8 cellular contexts compared by ENCODE assay signal in genomic region chr15:74365619-74366445, GRCh38. TPM values are rescaled to one million over a fixed set of nuclear protein-coding genes. Genes with fewer than 3 reads are reported as not detected.
A peak's percentile ranks its signal among the peaks of the same experiment; 100 is the strongest.
DNase-seq lines count a peak whose midpoint lies in the region; ATAC-seq and TF ChIP-seq lines count a peak whose summit lies in the region.

No MANE protein-coding gene starts in this region.

- peak overlapping the region; percentile 45 for H2BK15ac ChIP-seq in neuronal stem cell (ENCODE audit: low read length)

- CTCF ChIA-PET in activated CD4-positive, alpha-beta memory T cell treated with anti-CD3 and anti-CD28 coated beads, Interleukin-2, amount 10 ng/mL, durations not matched to agents 7 days and 5 days (lab: Charles Lee), result interaction anchor here (0.6 to 1.9 kb wide), 3 partner anchors 10 to 403 kb away, joined by 4 to 6 read pairs (median 5); no protein-coding TSS in a partner anchor

- no peak overlapping the region for H4K91ac ChIP-seq in neuronal stem cell (ENCODE audit: low read depth, low read length, poor library complexity)

- no peak overlapping the region for H3K27ac ChIP-seq in neuronal stem cell (replicated peaks; ENCODE audit: low read length)

- no peak overlapping the region for H2BK12ac ChIP-seq in neuronal stem cell (ENCODE audit: low read length)

- H3K36me3 ChIP-seq in neuronal stem cell (replicated peaks in 1 of 2; ENCODE audit: control insufficient read depth in 2 of 2, insufficient read depth in 2 of 2, low read length in 2 of 2), result no peaks in the 10 kb centered on the region

- H2BK5ac ChIP-seq in neuronal stem cell (ENCODE audit: low read length), result no peak overlapping the region

- POLR2A ChIA-PET in activated CD4-positive, alpha-beta memory T cell treated with anti-CD3 and anti-CD28 coated beads, Interleukin-2, amount 10 ng/mL, durations not matched to agents 7 days and 5 days (lab: Charles Lee), result interaction anchor here (0.7 kb wide), 1 partner anchor 119 kb away, joined by 4 read pairs; no protein-coding TSS in a partner anchor

- peak overlapping the region; percentile 86 for H3K4me2 ChIP-seq in neuronal stem cell (ENCODE audit: insufficient read depth, low read length, poor library complexity, severe bottlenecking)

- H3K4me1 Mint-ChIP-seq in activated CD4-positive, alpha-beta memory T cell treated with anti-CD3 and anti-CD28 coated beads, Interleukin-2, amount 10 ng/mL, durations not matched to agents 7 days and 5 days, result peaks cover 5% of the 10 kb centered on the region

- H3K14ac ChIP-seq in neuronal stem cell (ENCODE audit: low read length), result peak overlapping the region; percentile 21

- no peaks in the 10 kb centered on the region for H3K36me3 Mint-ChIP-seq in activated CD4-positive, alpha-beta memory T cell treated with anti-CD3 and anti-CD28 coated beads, Interleukin-2, amount 10 ng/mL, durations not matched to agents 7 days and 5 days (ENCODE audit: low read depth)

- peaks cover 77% of the 10 kb centered on the region for H3K27me3 Mint-ChIP-seq in activated CD4-positive, alpha-beta memory T cell treated with anti-CD3 and anti-CD28 coated beads, Interleukin-2, amount 10 ng/mL, durations not matched to agents 7 days and 5 days

- peak overlapping the region; percentile 49 for H3K23ac ChIP-seq in neuronal stem cell (ENCODE audit: low read depth, low read length, poor library complexity)

- peaks cover 0 to 85% (median 20%) of the 10 kb centered on the region in 3 experiments for H3K27me3 ChIP-seq in neuronal stem cell (ENCODE audit: control insufficient read depth in 3 of 3, insufficient read depth in 3 of 3, low read depth in 1 of 3, low read length in 3 of 3)

- no peak for TF ChIP-seq POLR2A in GM18505 (IDR thresholded peaks at IDR 0.05; ENCODE audit: borderline replicate concordance, extremely low read depth, insufficient read depth, insufficient read length)

- no peak overlapping the region for H2AK5ac ChIP-seq in neuronal stem cell (ENCODE audit: low read depth, low read length)

- no peak for ATAC-seq in GM18505 (IDR thresholded peaks at IDR 0.05; ENCODE audit: unreplicated experiment)

- H3K4me3 Mint-ChIP-seq in activated CD4-positive, alpha-beta memory T cell treated with anti-CD3 and anti-CD28 coated beads, Interleukin-2, amount 10 ng/mL, durations not matched to agents 7 days and 5 days, result peak overlapping the region; percentile 29

- WGBS in neuronal stem cell (ENCODE audit: extremely low coverage in 2 of 2, insufficient read length in 2 of 2, insufficient replicate concordance in 1 of 2), 2 donors, result no CpG with 5 or more reads among the region's 75 CpGs

- peak overlapping the region; percentile 88 for H3K9ac ChIP-seq in neuronal stem cell (ENCODE audit: low read depth, low read length, poor library complexity)

- H3K4me3 ChIP-seq in neuronal stem cell (ENCODE audit: low read length in 2 of 2), result peak overlapping the region; percentile 36 to 76

- DNase-seq in ELR (ENCODE audit: low read depth), result peak; percentile 69
- no peak for DNase-seq in activated CD4-positive, alpha-beta memory T cell treated with anti-CD3 and anti-CD28 coated beads, Interleukin-2, amount 10 ng/mL, durations not matched to agents 7 days and 5 days
- DNase-seq in glomerular visceral epithelial cell (ENCODE audit: extremely low spot score), result peak; percentile 54
- peak; percentile 44 for DNase-seq in neuronal stem cell (ENCODE audit: low spot score)
- DNase-seq in NCI-H1436 treated with DMSO at 0.1 percent for 48 hours (lab: John Stamatoyannopoulos, UW), result no peak
- DNase-seq in NCI-H345 (lab: John Stamatoyannopoulos, UW), result no peak
- DNase-seq in NCI-H69 (lab: John Stamatoyannopoulos, UW), result no peak

- H2BK120ac ChIP-seq in neuronal stem cell (ENCODE audit: low read depth, low read length), result peak overlapping the region; percentile 47

- no peak overlapping the region for H4K8ac ChIP-seq in neuronal stem cell (ENCODE audit: low read depth, low read length)

- H3K9me3 Mint-ChIP-seq in activated CD4-positive, alpha-beta memory T cell treated with anti-CD3 and anti-CD28 coated beads, Interleukin-2, amount 10 ng/mL, durations not matched to agents 7 days and 5 days, result no peaks in the 10 kb centered on the region

- peak overlapping the region; percentile 91 for H2AFZ ChIP-seq in neuronal stem cell (ENCODE audit: low read length)

- H3K18ac ChIP-seq in neuronal stem cell (ENCODE audit: low read length), result peak overlapping the region; percentile 84

- H3K9me3 ChIP-seq in neuronal stem cell (replicated peaks in 1 of 2; ENCODE audit: control insufficient read depth in 2 of 2, insufficient read depth in 1 of 2, low read depth in 1 of 2, low read length in 2 of 2), result no peaks in the 10 kb centered on the region

- no peak overlapping the region for H3K4ac ChIP-seq in neuronal stem cell (ENCODE audit: low read length)

- peaks cover 0 to 7% of the 10 kb centered on the region in 2 donors for H3K4me1 ChIP-seq in neuronal stem cell (ENCODE audit: control insufficient read depth in 2 of 2, insufficient read depth in 1 of 2, low read depth in 1 of 2, low read length in 2 of 2)

- no peaks in the 10 kb centered on the region for H3K79me1 ChIP-seq in neuronal stem cell (ENCODE audit: low read depth, low read length)

- no peak overlapping the region for H3K27ac Mint-ChIP-seq in activated CD4-positive, alpha-beta memory T cell treated with anti-CD3 and anti-CD28 coated beads, Interleukin-2, amount 10 ng/mL, durations not matched to agents 7 days and 5 days

RNA-seq across cellular contexts. Expression of gene CYP11A1, which starts 1.6 kb away (rescaled TPM):
- total RNA-seq in activated CD4-positive, alpha-beta memory T cell treated with anti-CD3 and anti-CD28 coated beads, Interleukin-2, amount 10 ng/mL, durations not matched to agents 7 days and 5 days, result not detected
- 0.77 TPM for polyA plus RNA-seq in neuronal stem cell (2013, experiment 1 of 2)
- polyA plus RNA-seq in neuronal stem cell (2013, experiment 2 of 2), result 0.80 TPM

Comparison
In these comparisons a context has a peak if more than half of its experiments do, and no peak if none do; other contexts are left out.
1. DNase-seq: peak in ELR (single experiment), glomerular visceral epithelial cell (single experiment) and neuronal stem cell (single experiment); none in activated CD4-positive, alpha-beta memory T cell treated with anti-CD3 and anti-CD28 coated beads, Interleukin-2, amount 10 ng/mL, durations not matched to agents 7 days and 5 days (single experiment), NCI-H1436 treated with DMSO at 0.1 percent for 48 hours (single experiment), NCI-H345 (single experiment) and NCI-H69 (single experiment).